In the genomic region with DNA sequence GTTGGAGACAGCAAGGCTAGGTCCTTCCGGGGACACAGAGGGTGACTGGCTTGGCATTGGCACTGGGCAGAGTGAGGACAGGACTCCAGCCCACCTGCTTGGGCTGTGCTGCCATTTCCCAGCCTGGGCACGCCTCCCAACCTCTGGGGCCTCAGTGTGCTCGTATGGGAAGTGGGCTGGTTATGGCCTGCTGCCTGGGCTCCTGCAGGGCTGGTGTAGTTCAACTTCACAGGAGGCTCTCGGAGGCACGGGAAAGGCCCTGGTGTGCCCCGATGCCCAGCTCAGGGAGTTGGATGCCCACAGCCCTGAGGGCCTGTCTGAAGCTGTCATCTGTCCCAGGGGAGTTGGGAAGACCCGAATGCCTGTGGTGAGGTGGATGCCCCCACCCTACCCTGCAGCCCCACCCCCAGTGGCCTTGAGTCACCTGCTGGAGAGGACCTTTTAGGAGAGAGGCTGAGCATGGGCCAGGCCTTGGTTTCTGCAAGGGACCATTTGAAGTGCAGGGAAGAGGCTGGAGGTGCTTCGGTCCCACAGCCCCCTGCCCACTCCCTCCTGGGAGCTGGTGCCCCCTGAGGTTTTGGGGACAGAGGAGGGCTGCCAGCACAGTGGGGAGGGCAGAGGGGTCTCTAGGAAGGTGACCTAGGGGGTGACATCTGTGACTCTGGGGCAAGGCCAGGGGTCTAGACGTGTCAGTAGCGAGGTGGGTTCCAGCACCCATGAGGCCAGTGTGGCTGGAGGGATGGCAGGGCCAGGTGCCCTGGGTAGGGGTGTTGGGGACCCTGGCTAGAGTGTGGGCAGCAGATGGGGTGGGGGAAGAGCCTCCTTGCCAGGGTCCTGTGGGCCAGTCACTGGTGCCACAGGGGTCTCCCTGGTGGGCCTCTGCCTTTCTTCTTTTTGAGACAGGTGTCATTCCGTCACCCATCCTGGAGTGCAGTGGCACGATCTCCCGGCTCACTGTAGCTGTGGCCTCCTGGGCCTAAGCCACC, we compare ENCODE assay signal across 1 cellular context.
TF ChIP-seq lines count a peak whose summit lies in the region.

No MANE protein-coding gene starts in this region.

TF ChIP-seq in HepG2, 621 proteins besides CTCF, POLR2A, EP300 and RAD21:
- peak; percentile 47; the same call in 1 of the 2 replicates for TF ChIP-seq ZNF629 (CRISPR knock-in tag; conservative IDR thresholded peaks at IDR 0.05)
- TF ChIP-seq KDM5A (IDR thresholded peaks at IDR 0.05; ENCODE audit: borderline replicate concordance, low read length) = no peak
